Comparison of ENCODE assay signal across 8 cellular contexts in genomic region chr16:21599158-21599993, GRCh38. TPM values are rescaled to one million over a fixed set of nuclear protein-coding genes. Genes with fewer than 3 reads are reported as not detected.
DNase-seq lines count a peak whose midpoint lies in the region; ATAC-seq, FAIRE-seq and TF ChIP-seq lines count a peak whose summit lies in the region.

TSS of gene METTL9 (plus strand) at chr16:21599577. CDS start at chr16:21599734, 157 bp downstream.

- DNase-seq in AG09319 (ENCODE audit: extremely low read depth, low read depth) (peak; percentile 89), NCI-H446 treated with DMSO at 0.1 percent for 48 hours (lab: John Stamatoyannopoulos, UW) (peak; percentile 76), cerebellum (ENCODE audit: low spot score) (peak; percentile 97), kidney (peak; percentile 99)
- DNase-seq in activated CD4-positive, alpha-beta T cell treated with anti-CD3 and anti-CD28 coated beads for 1 hour: peak; percentile 92
- DNase-seq in stimulated activated CD4-positive, alpha-beta T cell treated with anti-CD3 and anti-CD28 coated beads, Interleukin-15, amount 100 ng/mL, for 24 hours: peak; percentile 95

- no peaks in the 10 kb centered on the region for H3K9me3 ChIP-seq in kidney (ENCODE audit: control insufficient read depth in 1 of 2, low read length in 2 of 2)

- H3K9ac ChIP-seq in kidney (ENCODE audit: low read length in 2 of 2): peak within 1 kb of the TSS; percentile 97 to 98

- H3K36me3 ChIP-seq in kidney (ENCODE audit: control insufficient read depth in 1 of 2, insufficient read depth in 2 of 2, low read length in 2 of 2): no peaks in the 10 kb centered on the region

- FAIRE-seq in kidney (lab: Jason Lieb, UNC): peak; percentile 45

- H3K27ac ChIP-seq in kidney (ENCODE audit: low read depth in 2 of 2, low read length in 2 of 2): peak within 1 kb of the TSS; percentile 92 to 93

- ATAC-seq in GM19035 (IDR thresholded peaks at IDR 0.05; ENCODE audit: unreplicated experiment) (peak; percentile 93), HG03354 (IDR thresholded peaks at IDR 0.05; ENCODE audit: poor library complexity, severe bottlenecking, unreplicated experiment) (peak; percentile 92)

- H3K4me1 ChIP-seq in kidney (ENCODE audit: control insufficient read depth in 1 of 2, insufficient read depth in 1 of 2, low read depth in 1 of 2, low read length in 2 of 2): peaks cover 6 to 10% of the 10 kb centered on the region in 2 donors

- TF ChIP-seq CTCF in AG09319 (IDR thresholded peaks at IDR 0.05; ENCODE audit: low read depth, low read length) (no peak), kidney (IDR thresholded peaks at IDR 0.05; ENCODE audit: borderline replicate concordance, extremely low read depth, insufficient read depth) (no peak)

- intact Hi-C loops in kidney (cut with DNase I): no loop called here

- H3K4me3 ChIP-seq in kidney (ENCODE audit: low read length in 2 of 2): peak within 1 kb of the TSS; percentile 88 to 89

RNA-seq across cellular contexts. Expression of gene METTL9, which starts in this region (rescaled TPM):
- total RNA-seq in cerebellum: 138 TPM
- total RNA-seq in kidney: 129 TPM
- polyA plus RNA-seq in kidney (ENCODE audit: insufficient read depth, low read depth, low replicate concordance): 193 TPM

Comparison
In these comparisons a context has a peak if more than half of its experiments do, and no peak if none do; other contexts are left out.
1. Peak in every context shown above with its lines: DNase-seq, ATAC-seq, H3K4me3 ChIP-seq and H3K27ac ChIP-seq.